In genomic region chr3:66816110-66816761, GRCh38 we compare ENCODE assay signal across 8 cellular contexts.
A peak's percentile ranks its signal among the peaks of the same experiment; 100 is the strongest.
DNase-seq lines count a peak whose midpoint lies in the region; ATAC-seq and TF ChIP-seq lines count a peak whose summit lies in the region.

No MANE protein-coding gene starts in this region.

- no peak for TF ChIP-seq POLR2A in spleen (IDR thresholded peaks at IDR 0.05)

- CTCF ChIA-PET in activated naive CD4-positive, alpha-beta T cell treated with anti-CD3 and anti-CD28 coated beads, Interleukin-2, amount 10 ng/mL, durations not matched to agents 7 days and 5 days (lab: Charles Lee), result interaction anchor here (0.6 to 4.8 kb wide), 14 partner anchors 12 to 565 kb away, joined by 3 to 27 read pairs (median 4); no protein-coding TSS in a partner anchor

- H3K9me3 Mint-ChIP-seq in activated naive CD4-positive, alpha-beta T cell treated with anti-CD3 and anti-CD28 coated beads, Interleukin-2, amount 10 ng/mL, durations not matched to agents 7 days and 5 days, result no peaks in the 10 kb centered on the region

- no peak overlapping the region for H3K27ac ChIP-seq in spleen

- WGBS in spleen, 5 donors, result 17 to 25% (median 23%) methylated on average over 4 of the region's 4 CpGs

- intact Hi-C loops in spleen (cut with DNase I; ENCODE audit: low total_unique reads), result loop anchor here (5.0 kb wide), 2 partner anchors 409 to 539 kb away; no protein-coding TSS in a partner anchor

- TF ChIP-seq CTCF in AG09319 (IDR thresholded peaks at IDR 0.05; ENCODE audit: low read depth, low read length) (peak; percentile 29), GM13977 (IDR thresholded peaks at IDR 0.05; ENCODE audit: extremely low read depth, insufficient read depth, missing control alignments) (peak; percentile 27), astrocyte of the cerebellum (IDR thresholded peaks at IDR 0.05; ENCODE audit: low read depth, low read length, missing control alignments) (peak; percentile 32), spleen (IDR thresholded peaks at IDR 0.05 in 8 of 11, conservative IDR thresholded peaks at IDR 0.05 in 3 of 11) (peak in 10 of 11 experiments; percentile 7 to 56 (median 44))

- H3K4me3 ChIP-seq in astrocyte of the cerebellum (ENCODE audit: low read depth, low read length), result no peak overlapping the region
- H3K4me3 ChIP-seq in spleen, result no peak overlapping the region

- H3K27ac Mint-ChIP-seq in activated naive CD4-positive, alpha-beta T cell treated with anti-CD3 and anti-CD28 coated beads, Interleukin-2, amount 10 ng/mL, durations not matched to agents 7 days and 5 days, result no peak overlapping the region

- H3K27me3 Mint-ChIP-seq in activated naive CD4-positive, alpha-beta T cell treated with anti-CD3 and anti-CD28 coated beads, Interleukin-2, amount 10 ng/mL, durations not matched to agents 7 days and 5 days, result peaks cover 15% of the 10 kb centered on the region

- in situ Hi-C loops in GM13977 (cut with MboI; ENCODE audit: low pct_unique_long_range_greater_than_20kb, low sequenced_read_pairs, unreplicated experiment), result loop anchor here (5.0 to 25.0 kb wide), 2 partner anchors 404 to 539 kb away; no protein-coding TSS in a partner anchor
- in situ Hi-C loops in astrocyte of the cerebellum (cut with HindIII; ENCODE audit: low sequenced_read_pairs), result loop anchor here (25.0 kb wide), 1 partner anchor 554 kb away; no protein-coding TSS in a partner anchor

- no peaks in the 10 kb centered on the region for H3K9me3 ChIP-seq in spleen

- peaks cover 0 to 7% (median 0%) of the 10 kb centered on the region in 6 donors for H3K4me1 ChIP-seq in spleen

- H3K27me3 ChIP-seq in spleen (replicated peaks in 1 of 7), result no peaks in the 10 kb centered on the region

- no peak for DNase-seq in AG09319 (ENCODE audit: extremely low read depth, low read depth)
- peak; percentile 36 for DNase-seq in GM13977 (ENCODE audit: low spot score)
- DNase-seq in NCI-H526 (lab: John Stamatoyannopoulos, UW), result peak; percentile 20 to 75
- DNase-seq in astrocyte of the cerebellum (ENCODE audit: low read depth), result peak; percentile 64
- peak; percentile 68 for DNase-seq in iPS DF 19.7 (ENCODE audit: low read depth, low spot score)
- no peak for DNase-seq in spleen
- DNase-seq in activated naive CD4-positive, alpha-beta T cell treated with anti-CD3 and anti-CD28 coated beads, Interleukin-2, amount 10 ng/mL, durations not matched to agents 7 days and 5 days, result no peak

- no peaks in the 10 kb centered on the region for H3K36me3 ChIP-seq in spleen

- ATAC-seq in HG03342 (IDR thresholded peaks at IDR 0.05; ENCODE audit: unreplicated experiment), result peak; percentile 74

- H3K36me3 Mint-ChIP-seq in activated naive CD4-positive, alpha-beta T cell treated with anti-CD3 and anti-CD28 coated beads, Interleukin-2, amount 10 ng/mL, durations not matched to agents 7 days and 5 days, result no peaks in the 10 kb centered on the region

- no peaks in the 10 kb centered on the region for H3K4me1 Mint-ChIP-seq in activated naive CD4-positive, alpha-beta T cell treated with anti-CD3 and anti-CD28 coated beads, Interleukin-2, amount 10 ng/mL, durations not matched to agents 7 days and 5 days

- H3K4me3 Mint-ChIP-seq in activated naive CD4-positive, alpha-beta T cell treated with anti-CD3 and anti-CD28 coated beads, Interleukin-2, amount 10 ng/mL, durations not matched to agents 7 days and 5 days, result no peak overlapping the region

Comparison
In these comparisons a context has a peak if more than half of its experiments do, and no peak if none do; other contexts are left out.
1. DNase-seq: peak in GM13977 (single experiment), NCI-H526 (2 of 2), astrocyte of the cerebellum (single experiment) and iPS DF 19.7 (single experiment); none in AG09319 (single experiment), spleen (single experiment) and activated naive CD4-positive, alpha-beta T cell treated with anti-CD3 and anti-CD28 coated beads, Interleukin-2, amount 10 ng/mL, durations not matched to agents 7 days and 5 days (single experiment).
2. Peak in every context shown above with its lines, with median percentiles within 50 percentile points of each other: CTCF ChIP-seq.